ENCODE assay signal across 1 cellular context in the genomic region with DNA sequence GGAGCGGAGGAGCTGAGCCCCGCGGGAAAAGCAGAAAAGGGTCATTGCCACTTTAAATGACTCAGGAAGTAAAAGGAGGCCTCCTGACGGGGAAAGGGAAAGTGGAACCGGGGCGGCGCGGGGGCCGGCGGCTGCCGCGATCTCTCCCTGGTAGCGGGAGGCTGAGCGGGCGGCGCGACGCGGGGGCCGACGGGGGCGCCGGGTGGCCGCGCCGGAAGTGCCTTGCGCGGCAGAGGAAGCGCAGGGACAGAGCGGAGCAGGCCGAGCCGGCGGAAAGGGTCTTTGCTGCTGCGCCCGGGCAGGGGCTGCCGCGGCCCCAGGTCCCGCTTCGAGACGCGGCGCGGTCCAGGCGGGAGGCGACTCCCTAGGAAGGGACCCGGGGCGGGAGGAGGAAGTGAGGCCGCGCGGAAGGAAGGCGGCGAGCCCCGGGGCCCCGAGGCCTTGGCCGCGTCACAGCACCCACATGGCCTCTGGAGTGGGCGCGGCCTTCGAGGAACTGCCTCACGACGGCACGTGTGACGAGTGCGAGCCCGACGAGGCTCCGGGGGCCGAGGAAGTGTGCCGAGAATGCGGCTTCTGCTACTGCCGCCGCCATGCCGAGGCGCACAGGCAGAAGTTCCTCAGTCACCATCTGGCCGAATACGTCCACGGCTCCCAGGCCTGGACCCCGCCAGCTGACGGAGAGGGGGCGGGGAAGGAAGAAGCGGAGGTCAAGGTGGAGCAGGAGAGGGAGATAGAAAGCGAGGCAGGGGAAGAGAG.
TF ChIP-seq lines count a peak whose summit lies in the region.

A gene with protein sequence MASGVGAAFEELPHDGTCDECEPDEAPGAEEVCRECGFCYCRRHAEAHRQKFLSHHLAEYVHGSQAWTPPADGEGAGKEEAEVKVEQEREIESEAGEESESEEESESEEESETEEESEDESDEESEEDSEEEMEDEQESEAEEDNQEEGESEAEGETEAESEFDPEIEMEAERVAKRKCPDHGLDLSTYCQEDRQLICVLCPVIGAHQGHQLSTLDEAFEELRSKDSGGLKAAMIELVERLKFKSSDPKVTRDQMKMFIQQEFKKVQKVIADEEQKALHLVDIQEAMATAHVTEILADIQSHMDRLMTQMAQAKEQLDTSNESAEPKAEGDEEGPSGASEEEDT (plus strand): TSS at position 127 of the 759 bp plus-strand sequence. CDS start 337 bp downstream, at position 464.

TF ChIP-seq in HepG2, 621 proteins besides CTCF, POLR2A, EP300 and RAD21 (continued from another document and continues in another):
- TF ChIP-seq, protein P1, sequence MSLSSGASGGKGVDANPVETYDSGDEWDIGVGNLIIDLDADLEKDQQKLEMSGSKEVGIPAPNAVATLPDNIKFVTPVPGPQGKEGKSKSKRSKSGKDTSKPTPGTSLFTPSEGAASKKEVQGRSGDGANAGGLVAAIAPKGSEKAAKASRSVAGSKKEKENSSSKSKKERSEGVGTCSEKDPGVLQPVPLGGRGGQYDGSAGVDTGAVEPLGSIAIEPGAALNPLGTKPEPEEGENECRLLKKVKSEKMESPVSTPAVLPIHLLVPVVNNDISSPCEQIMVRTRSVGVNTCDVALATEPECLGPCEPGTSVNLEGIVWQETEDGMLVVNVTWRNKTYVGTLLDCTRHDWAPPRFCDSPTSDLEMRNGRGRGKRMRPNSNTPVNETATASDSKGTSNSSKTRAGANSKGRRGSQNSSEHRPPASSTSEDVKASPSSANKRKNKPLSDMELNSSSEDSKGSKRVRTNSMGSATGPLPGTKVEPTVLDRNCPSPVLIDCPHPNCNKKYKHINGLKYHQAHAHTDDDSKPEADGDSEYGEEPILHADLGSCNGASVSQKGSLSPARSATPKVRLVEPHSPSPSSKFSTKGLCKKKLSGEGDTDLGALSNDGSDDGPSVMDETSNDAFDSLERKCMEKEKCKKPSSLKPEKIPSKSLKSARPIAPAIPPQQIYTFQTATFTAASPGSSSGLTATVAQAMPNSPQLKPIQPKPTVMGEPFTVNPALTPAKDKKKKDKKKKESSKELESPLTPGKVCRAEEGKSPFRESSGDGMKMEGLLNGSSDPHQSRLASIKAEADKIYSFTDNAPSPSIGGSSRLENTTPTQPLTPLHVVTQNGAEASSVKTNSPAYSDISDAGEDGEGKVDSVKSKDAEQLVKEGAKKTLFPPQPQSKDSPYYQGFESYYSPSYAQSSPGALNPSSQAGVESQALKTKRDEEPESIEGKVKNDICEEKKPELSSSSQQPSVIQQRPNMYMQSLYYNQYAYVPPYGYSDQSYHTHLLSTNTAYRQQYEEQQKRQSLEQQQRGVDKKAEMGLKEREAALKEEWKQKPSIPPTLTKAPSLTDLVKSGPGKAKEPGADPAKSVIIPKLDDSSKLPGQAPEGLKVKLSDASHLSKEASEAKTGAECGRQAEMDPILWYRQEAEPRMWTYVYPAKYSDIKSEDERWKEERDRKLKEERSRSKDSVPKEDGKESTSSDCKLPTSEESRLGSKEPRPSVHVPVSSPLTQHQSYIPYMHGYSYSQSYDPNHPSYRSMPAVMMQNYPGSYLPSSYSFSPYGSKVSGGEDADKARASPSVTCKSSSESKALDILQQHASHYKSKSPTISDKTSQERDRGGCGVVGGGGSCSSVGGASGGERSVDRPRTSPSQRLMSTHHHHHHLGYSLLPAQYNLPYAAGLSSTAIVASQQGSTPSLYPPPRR (CRISPR knock-in tag; IDR thresholded peaks at IDR 0.05; ENCODE audit: borderline replicate concordance) = peak; percentile 65
- TF ChIP-seq, protein P2, sequence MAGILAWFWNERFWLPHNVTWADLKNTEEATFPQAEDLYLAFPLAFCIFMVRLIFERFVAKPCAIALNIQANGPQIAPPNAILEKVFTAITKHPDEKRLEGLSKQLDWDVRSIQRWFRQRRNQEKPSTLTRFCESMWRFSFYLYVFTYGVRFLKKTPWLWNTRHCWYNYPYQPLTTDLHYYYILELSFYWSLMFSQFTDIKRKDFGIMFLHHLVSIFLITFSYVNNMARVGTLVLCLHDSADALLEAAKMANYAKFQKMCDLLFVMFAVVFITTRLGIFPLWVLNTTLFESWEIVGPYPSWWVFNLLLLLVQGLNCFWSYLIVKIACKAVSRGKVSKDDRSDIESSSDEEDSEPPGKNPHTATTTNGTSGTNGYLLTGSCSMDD (CRISPR knock-in tag; IDR thresholded peaks at IDR 0.05) = peak; percentile 95
- TF ChIP-seq ATAD3A (CRISPR knock-in tag; IDR thresholded peaks at IDR 0.05) (peak; percentile 89), SMAD9 (CRISPR knock-in tag; IDR thresholded peaks at IDR 0.05) (peak; percentile 99), TGIF2 (CRISPR knock-in tag; IDR thresholded peaks at IDR 0.05) (peak; percentile 70; the same call in 1 of the 2 replicates), ZNF382 (CRISPR knock-in tag; IDR thresholded peaks at IDR 0.05; ENCODE audit: borderline replicate concordance) (no peak), ZNF777 (CRISPR knock-in tag; IDR thresholded peaks at IDR 0.05) (peak; percentile 92), SP140L (CRISPR knock-in tag; IDR thresholded peaks at IDR 0.05; ENCODE audit: borderline replicate concordance) (no peak; the same call in 1 of the 2 replicates), NCOA5 (CRISPR knock-in tag; IDR thresholded peaks at IDR 0.05) (peak; percentile 89; the same call in 1 of the 2 replicates), SRSF4 (IDR thresholded peaks at IDR 0.05; ENCODE audit: low read depth, low read length, poor library complexity, severe bottlenecking) (no peak), AHR (CRISPR knock-in tag; IDR thresholded peaks at IDR 0.05) (no peak), SP5 (CRISPR knock-in tag; IDR thresholded peaks at IDR 0.05; ENCODE audit: borderline replicate concordance, low read depth) (peak; percentile 23; the same call in 1 of the 2 replicates), HDAC6 (IDR thresholded peaks at IDR 0.05; ENCODE audit: low read depth, low read length) (no peak), ZNF879 (CRISPR knock-in tag; IDR thresholded peaks at IDR 0.05) (peak; percentile 99), TRIM24 (CRISPR knock-in tag; IDR thresholded peaks at IDR 0.05) (no peak), EZH2 (conservative IDR thresholded peaks at IDR 0.05; ENCODE audit: low read depth, low read length) (no peak), POLR2G (IDR thresholded peaks at IDR 0.05; ENCODE audit: low read depth, low read length) (peak; percentile 66; the same call in 1 of the 2 replicates), RFXANK (CRISPR knock-in tag; IDR thresholded peaks at IDR 0.05) (no peak), ZNF780A (CRISPR knock-in tag; IDR thresholded peaks at IDR 0.05) (peak; percentile 95), ZNF605 (CRISPR knock-in tag; IDR thresholded peaks at IDR 0.05) (peak; percentile 97), ZSCAN20 (CRISPR knock-in tag; IDR thresholded peaks at IDR 0.05; ENCODE audit: borderline replicate concordance) (peak; percentile 95), SP4 (CRISPR knock-in tag; IDR thresholded peaks at IDR 0.05) (peak; percentile 85), CBX5 (CRISPR knock-in tag; IDR thresholded peaks at IDR 0.05; ENCODE audit: borderline replicate concordance) (peak; percentile 83; the same call in 1 of the 2 replicates)
- TF ChIP-seq, protein P3, sequence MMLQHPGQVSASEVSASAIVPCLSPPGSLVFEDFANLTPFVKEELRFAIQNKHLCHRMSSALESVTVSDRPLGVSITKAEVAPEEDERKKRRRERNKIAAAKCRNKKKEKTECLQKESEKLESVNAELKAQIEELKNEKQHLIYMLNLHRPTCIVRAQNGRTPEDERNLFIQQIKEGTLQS (CRISPR knock-in tag; IDR thresholded peaks at IDR 0.05) = peak; percentile 74
- TF ChIP-seq, protein P4, sequence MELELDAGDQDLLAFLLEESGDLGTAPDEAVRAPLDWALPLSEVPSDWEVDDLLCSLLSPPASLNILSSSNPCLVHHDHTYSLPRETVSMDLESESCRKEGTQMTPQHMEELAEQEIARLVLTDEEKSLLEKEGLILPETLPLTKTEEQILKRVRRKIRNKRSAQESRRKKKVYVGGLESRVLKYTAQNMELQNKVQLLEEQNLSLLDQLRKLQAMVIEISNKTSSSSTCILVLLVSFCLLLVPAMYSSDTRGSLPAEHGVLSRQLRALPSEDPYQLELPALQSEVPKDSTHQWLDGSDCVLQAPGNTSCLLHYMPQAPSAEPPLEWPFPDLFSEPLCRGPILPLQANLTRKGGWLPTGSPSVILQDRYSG (CRISPR knock-in tag; IDR thresholded peaks at IDR 0.05) = peak; percentile 97
- TF ChIP-seq, protein P5, sequence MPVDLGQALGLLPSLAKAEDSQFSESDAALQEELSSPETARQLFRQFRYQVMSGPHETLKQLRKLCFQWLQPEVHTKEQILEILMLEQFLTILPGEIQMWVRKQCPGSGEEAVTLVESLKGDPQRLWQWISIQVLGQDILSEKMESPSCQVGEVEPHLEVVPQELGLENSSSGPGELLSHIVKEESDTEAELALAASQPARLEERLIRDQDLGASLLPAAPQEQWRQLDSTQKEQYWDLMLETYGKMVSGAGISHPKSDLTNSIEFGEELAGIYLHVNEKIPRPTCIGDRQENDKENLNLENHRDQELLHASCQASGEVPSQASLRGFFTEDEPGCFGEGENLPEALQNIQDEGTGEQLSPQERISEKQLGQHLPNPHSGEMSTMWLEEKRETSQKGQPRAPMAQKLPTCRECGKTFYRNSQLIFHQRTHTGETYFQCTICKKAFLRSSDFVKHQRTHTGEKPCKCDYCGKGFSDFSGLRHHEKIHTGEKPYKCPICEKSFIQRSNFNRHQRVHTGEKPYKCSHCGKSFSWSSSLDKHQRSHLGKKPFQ (CRISPR knock-in tag; IDR thresholded peaks at IDR 0.05; ENCODE audit: insufficient replicate concordance) = peak; percentile 90
- TF ChIP-seq, protein P6, sequence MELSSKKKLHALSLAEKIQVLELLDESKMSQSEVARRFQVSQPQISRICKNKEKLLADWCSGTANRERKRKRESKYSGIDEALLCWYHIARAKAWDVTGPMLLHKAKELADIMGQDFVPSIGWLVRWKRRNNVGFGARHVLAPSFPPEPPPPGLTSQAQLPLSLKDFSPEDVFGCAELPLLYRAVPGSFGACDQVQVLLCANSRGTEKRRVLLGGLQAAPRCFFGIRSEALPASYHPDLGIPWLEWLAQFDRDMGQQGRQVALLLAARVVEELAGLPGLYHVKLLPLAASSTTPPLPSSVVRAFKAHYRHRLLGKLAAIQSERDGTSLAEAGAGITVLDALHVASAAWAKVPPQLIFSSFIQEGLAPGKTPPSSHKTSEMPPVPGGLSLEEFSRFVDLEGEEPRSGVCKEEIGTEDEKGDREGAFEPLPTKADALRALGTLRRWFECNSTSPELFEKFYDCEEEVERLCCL (CRISPR knock-in tag; IDR thresholded peaks at IDR 0.05; ENCODE audit: borderline replicate concordance) = peak; percentile 97
- TF ChIP-seq, protein P7, sequence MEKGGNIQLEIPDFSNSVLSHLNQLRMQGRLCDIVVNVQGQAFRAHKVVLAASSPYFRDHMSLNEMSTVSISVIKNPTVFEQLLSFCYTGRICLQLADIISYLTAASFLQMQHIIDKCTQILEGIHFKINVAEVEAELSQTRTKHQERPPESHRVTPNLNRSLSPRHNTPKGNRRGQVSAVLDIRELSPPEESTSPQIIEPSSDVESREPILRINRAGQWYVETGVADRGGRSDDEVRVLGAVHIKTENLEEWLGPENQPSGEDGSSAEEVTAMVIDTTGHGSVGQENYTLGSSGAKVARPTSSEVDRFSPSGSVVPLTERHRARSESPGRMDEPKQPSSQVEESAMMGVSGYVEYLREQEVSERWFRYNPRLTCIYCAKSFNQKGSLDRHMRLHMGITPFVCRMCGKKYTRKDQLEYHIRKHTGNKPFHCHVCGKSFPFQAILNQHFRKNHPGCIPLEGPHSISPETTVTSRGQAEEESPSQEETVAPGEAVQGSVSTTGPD (CRISPR knock-in tag; IDR thresholded peaks at IDR 0.05) = no peak
- TF ChIP-seq, protein P8, sequence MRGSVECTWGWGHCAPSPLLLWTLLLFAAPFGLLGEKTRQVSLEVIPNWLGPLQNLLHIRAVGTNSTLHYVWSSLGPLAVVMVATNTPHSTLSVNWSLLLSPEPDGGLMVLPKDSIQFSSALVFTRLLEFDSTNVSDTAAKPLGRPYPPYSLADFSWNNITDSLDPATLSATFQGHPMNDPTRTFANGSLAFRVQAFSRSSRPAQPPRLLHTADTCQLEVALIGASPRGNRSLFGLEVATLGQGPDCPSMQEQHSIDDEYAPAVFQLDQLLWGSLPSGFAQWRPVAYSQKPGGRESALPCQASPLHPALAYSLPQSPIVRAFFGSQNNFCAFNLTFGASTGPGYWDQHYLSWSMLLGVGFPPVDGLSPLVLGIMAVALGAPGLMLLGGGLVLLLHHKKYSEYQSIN (CRISPR knock-in tag; IDR thresholded peaks at IDR 0.05; ENCODE audit: borderline replicate concordance) = no peak
- TF ChIP-seq, protein P9, sequence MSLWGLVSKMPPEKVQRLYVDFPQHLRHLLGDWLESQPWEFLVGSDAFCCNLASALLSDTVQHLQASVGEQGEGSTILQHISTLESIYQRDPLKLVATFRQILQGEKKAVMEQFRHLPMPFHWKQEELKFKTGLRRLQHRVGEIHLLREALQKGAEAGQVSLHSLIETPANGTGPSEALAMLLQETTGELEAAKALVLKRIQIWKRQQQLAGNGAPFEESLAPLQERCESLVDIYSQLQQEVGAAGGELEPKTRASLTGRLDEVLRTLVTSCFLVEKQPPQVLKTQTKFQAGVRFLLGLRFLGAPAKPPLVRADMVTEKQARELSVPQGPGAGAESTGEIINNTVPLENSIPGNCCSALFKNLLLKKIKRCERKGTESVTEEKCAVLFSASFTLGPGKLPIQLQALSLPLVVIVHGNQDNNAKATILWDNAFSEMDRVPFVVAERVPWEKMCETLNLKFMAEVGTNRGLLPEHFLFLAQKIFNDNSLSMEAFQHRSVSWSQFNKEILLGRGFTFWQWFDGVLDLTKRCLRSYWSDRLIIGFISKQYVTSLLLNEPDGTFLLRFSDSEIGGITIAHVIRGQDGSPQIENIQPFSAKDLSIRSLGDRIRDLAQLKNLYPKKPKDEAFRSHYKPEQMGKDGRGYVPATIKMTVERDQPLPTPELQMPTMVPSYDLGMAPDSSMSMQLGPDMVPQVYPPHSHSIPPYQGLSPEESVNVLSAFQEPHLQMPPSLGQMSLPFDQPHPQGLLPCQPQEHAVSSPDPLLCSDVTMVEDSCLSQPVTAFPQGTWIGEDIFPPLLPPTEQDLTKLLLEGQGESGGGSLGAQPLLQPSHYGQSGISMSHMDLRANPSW (CRISPR knock-in tag; IDR thresholded peaks at IDR 0.05; ENCODE audit: borderline replicate concordance) = no peak
- TF ChIP-seq, protein P10, sequence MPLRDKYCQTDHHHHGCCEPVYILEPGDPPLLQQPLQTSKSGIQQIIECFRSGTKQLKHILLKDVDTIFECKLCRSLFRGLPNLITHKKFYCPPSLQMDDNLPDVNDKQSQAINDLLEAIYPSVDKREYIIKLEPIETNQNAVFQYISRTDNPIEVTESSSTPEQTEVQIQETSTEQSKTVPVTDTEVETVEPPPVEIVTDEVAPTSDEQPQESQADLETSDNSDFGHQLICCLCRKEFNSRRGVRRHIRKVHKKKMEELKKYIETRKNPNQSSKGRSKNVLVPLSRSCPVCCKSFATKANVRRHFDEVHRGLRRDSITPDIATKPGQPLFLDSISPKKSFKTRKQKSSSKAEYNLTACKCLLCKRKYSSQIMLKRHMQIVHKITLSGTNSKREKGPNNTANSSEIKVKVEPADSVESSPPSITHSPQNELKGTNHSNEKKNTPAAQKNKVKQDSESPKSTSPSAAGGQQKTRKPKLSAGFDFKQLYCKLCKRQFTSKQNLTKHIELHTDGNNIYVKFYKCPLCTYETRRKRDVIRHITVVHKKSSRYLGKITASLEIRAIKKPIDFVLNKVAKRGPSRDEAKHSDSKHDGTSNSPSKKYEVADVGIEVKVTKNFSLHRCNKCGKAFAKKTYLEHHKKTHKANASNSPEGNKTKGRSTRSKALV (CRISPR knock-in tag; IDR thresholded peaks at IDR 0.05) = 0 out of 2 replicates have a peak, but pooled peaks have one; percentile 42
- TF ChIP-seq, protein P11, sequence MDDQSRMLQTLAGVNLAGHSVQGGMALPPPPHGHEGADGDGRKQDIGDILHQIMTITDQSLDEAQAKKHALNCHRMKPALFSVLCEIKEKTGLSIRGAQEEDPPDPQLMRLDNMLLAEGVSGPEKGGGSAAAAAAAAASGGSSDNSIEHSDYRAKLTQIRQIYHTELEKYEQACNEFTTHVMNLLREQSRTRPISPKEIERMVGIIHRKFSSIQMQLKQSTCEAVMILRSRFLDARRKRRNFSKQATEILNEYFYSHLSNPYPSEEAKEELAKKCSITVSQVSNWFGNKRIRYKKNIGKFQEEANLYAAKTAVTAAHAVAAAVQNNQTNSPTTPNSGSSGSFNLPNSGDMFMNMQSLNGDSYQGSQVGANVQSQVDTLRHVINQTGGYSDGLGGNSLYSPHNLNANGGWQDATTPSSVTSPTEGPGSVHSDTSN (CRISPR knock-in tag; IDR thresholded peaks at IDR 0.05; ENCODE audit: borderline replicate concordance) = peak; percentile 96
